In genomic region chr4:88870428-88870827, GRCh38 we compare ENCODE assay signal across 17 cellular contexts.
"Had no signal": no experiment of that assay in that cellular context is flagged by ENCODE, and none has a peak within 500 bp of the region (broad histone marks: within the 10 kb centered on the region; RNA-seq: fewer than 3 reads in every experiment).

No MANE protein-coding gene starts in this region.

- ATAC-seq: naive thymus-derived CD4-positive, alpha-beta T cell; natural killer cell treated with Interleukin-12 subunit alpha and Interleukin-12 subunit beta and Interleukin-15 and Interleukin-18, amount 100 ng/mL, for 72 hours; stimulated activated effector memory CD8-positive, alpha-beta T cell treated with anti-CD3 and anti-CD28 coated beads, Interleukin-12 subunit alpha, Interleukin-12 subunit beta, amount 100 ng/mL, for 72 hours; upper lobe of right lung had no signal

- DNase-seq: hypothalamus; immature natural killer cell; kidney; left ventricle myocardium inferior; mesendoderm; naive thymus-derived CD4-positive, alpha-beta T cell; ovary; sigmoid colon; small intestine; spleen; stimulated activated CD4-positive, alpha-beta T cell treated with anti-CD3 and anti-CD28 coated beads, Interleukin-4, amount 100 ng/mL, for 24 hours; stimulated activated naive CD4-positive, alpha-beta T cell; tibial artery; trophoblast cell; upper lobe of right lung had no signal
